Comparison of ENCODE assay signal across 10 cellular contexts in genomic region chr3:23872330-23872729, GRCh38.
"Had no signal": no experiment of that assay in that cellular context is flagged by ENCODE, and none has a peak within 500 bp of the region (broad histone marks: within the 10 kb centered on the region; RNA-seq: fewer than 3 reads in every experiment).

No MANE protein-coding gene starts in this region.

- FAIRE-seq: H1, H54 had no signal

- H3K27ac ChIP-seq: GM23248 had no signal

- H2AFZ ChIP-seq: GM23248, GM23338 had no signal

- ATAC-seq: GM23338, HCT116 had no signal

- H3K9ac ChIP-seq: GM23248 had no signal

- H3K4me3 ChIP-seq: GM23248, GM23338, HAP-1 had no signal

- H3K4me1 ChIP-seq: HAP-1 had no signal

- DNase-seq: GM23248, GOT3, H7, H9, HFFc6 had no signal

- H3K36me3 ChIP-seq: HAP-1 had no signal

- H3K4me2 ChIP-seq: GM23338 had no signal
